Comparison of ENCODE assay signal across 24 cellular contexts in genomic region chr17:36136439-36136838, GRCh38. TPM values are rescaled to one million over a fixed set of nuclear protein-coding genes. Genes with fewer than 3 reads are reported as not detected.
DNase-seq lines count a peak whose midpoint lies in the region; ATAC-seq, FAIRE-seq and TF ChIP-seq lines count a peak whose summit lies in the region.
"Had no signal": no experiment of that assay in that cellular context is flagged by ENCODE, and none has a peak within 500 bp of the region (broad histone marks: within the 10 kb centered on the region; RNA-seq: fewer than 3 reads in every experiment).

No MANE protein-coding gene starts in this region.

- peaks cover 43% of the 10 kb centered on the region for H3K36me3 Mint-ChIP-seq in stimulated activated effector memory CD8-positive, alpha-beta T cell treated with anti-CD3 and anti-CD28 coated beads, Interleukin-12 subunit alpha, Interleukin-12 subunit beta, amount 100 ng/mL, for 72 hours
- H3K36me3 Mint-ChIP-seq in nephron progenitor cell (ENCODE audit: low read depth), result no peaks in the 10 kb centered on the region

- FAIRE-seq in bronchial epithelial cell (lab: Jason Lieb, UNC), result no peak
- FAIRE-seq: A549, GM12892, GM19239 had no signal

- H3K4me3 Mint-ChIP-seq in stimulated activated effector memory CD8-positive, alpha-beta T cell treated with anti-CD3 and anti-CD28 coated beads, Interleukin-12 subunit alpha, Interleukin-12 subunit beta, amount 100 ng/mL, for 72 hours, result no peak overlapping the region
- no peak overlapping the region for H3K4me3 Mint-ChIP-seq in nephron progenitor cell

- H3K27ac Mint-ChIP-seq in stimulated activated effector memory CD8-positive, alpha-beta T cell treated with anti-CD3 and anti-CD28 coated beads, Interleukin-12 subunit alpha, Interleukin-12 subunit beta, amount 100 ng/mL, for 72 hours, result peak overlapping the region; percentile 67
- H3K27ac Mint-ChIP-seq in nephron progenitor cell, result no peak overlapping the region

- H3K9me3 Mint-ChIP-seq in stimulated activated effector memory CD8-positive, alpha-beta T cell treated with anti-CD3 and anti-CD28 coated beads, Interleukin-12 subunit alpha, Interleukin-12 subunit beta, amount 100 ng/mL, for 72 hours, result no peaks in the 10 kb centered on the region
- H3K9me3 Mint-ChIP-seq in nephron progenitor cell, result peaks cover 6% of the 10 kb centered on the region

- H3K27me3 Mint-ChIP-seq in nephron progenitor cell (ENCODE audit: low read depth, poor library complexity), result peaks cover 11% of the 10 kb centered on the region

- peaks cover 42% of the 10 kb centered on the region for H3K4me1 Mint-ChIP-seq in stimulated activated effector memory CD8-positive, alpha-beta T cell treated with anti-CD3 and anti-CD28 coated beads, Interleukin-12 subunit alpha, Interleukin-12 subunit beta, amount 100 ng/mL, for 72 hours
- H3K4me1 Mint-ChIP-seq in nephron progenitor cell, result peaks cover 9% of the 10 kb centered on the region

- peaks cover 2% of the 10 kb centered on the region for H3K27me3 ChIP-seq in bronchial epithelial cell (ENCODE audit: control insufficient read depth, insufficient read depth, low read length)

- H3K36me3 ChIP-seq in bronchial epithelial cell (ENCODE audit: control insufficient read depth, insufficient read depth, low read length), result no peaks in the 10 kb centered on the region
- H3K36me3 ChIP-seq: BE2C had no signal

- ATAC-seq in stimulated activated effector memory CD8-positive, alpha-beta T cell treated with anti-CD3 and anti-CD28 coated beads, Interleukin-12 subunit alpha, Interleukin-12 subunit beta, amount 100 ng/mL, for 72 hours, result no peak
- ATAC-seq in GM21367 (IDR thresholded peaks at IDR 0.05; ENCODE audit: unreplicated experiment) (no peak), HG03457 (IDR thresholded peaks at IDR 0.05; ENCODE audit: unreplicated experiment) (no peak)
- ATAC-seq: A549, Right ventricle myocardium inferior had no signal

- no peak for TF ChIP-seq CTCF in bronchial epithelial cell (IDR thresholded peaks at IDR 0.05; ENCODE audit: insufficient read depth, low read length, severe bottlenecking)
- TF ChIP-seq CTCF in nephron progenitor cell (IDR thresholded peaks at IDR 0.05), result no peak

- DNase-seq in DMS79 (lab: John Stamatoyannopoulos, UW) (peak; percentile 27), NCI-H2107 (lab: John Stamatoyannopoulos, UW) (peak; percentile 55), bronchial epithelial cell (ENCODE audit: low read depth) (peak; percentile 20), nephron progenitor cell (no peak)
- no peak for DNase-seq in stimulated activated effector memory CD8-positive, alpha-beta T cell treated with anti-CD3 and anti-CD28 coated beads, Interleukin-12 subunit alpha, Interleukin-12 subunit beta, amount 100 ng/mL, for 72 hours (ENCODE audit: low spot score in 2 of 2)
- DNase-seq: BE2C, MM.1S, NCI-H1048, NCI-H1417 treated with DMSO at 0.1 percent for 48 hours, NCI-H187, NCI-H345, NCI-H524 treated with DMSO at 0.1 percent for 48 hours, NCI-H82, OCI-M1 had no signal

- no peak overlapping the region for H3K4me3 ChIP-seq in bronchial epithelial cell (ENCODE audit: low read depth, low read length)
- H3K4me3 ChIP-seq: A549 had no signal

RNA-seq across cellular contexts. Expression of gene CCL4, which starts 32.8 kb away (rescaled TPM):
- total RNA-seq in bronchial epithelial cell, result not detected in 2 replicates
- total RNA-seq: G401, H4, LHCN-M2, SK-MEL-5 had no signal

RNA-seq across cellular contexts. Expression of gene TBC1D3B, which starts 40.0 kb away (rescaled TPM):
- total RNA-seq in bronchial epithelial cell, result 0.79 and 3.1 TPM in 2 replicates
- total RNA-seq: G401 had no signal

RNA-seq across cellular contexts. Expression of gene CCL3, which starts 46.5 kb away (rescaled TPM):
- total RNA-seq in bronchial epithelial cell, result not detected in 2 replicates
- total RNA-seq: G401, H4, LHCN-M2, Right ventricle myocardium inferior had no signal

Comparison
In these comparisons a context has a peak if more than half of its experiments do, and no peak if none do; other contexts are left out.
1. DNase-seq: peak in DMS79 (single experiment), NCI-H2107 (single experiment) and bronchial epithelial cell (single experiment); none in stimulated activated effector memory CD8-positive, alpha-beta T cell treated with anti-CD3 and anti-CD28 coated beads, Interleukin-12 subunit alpha, Interleukin-12 subunit beta, amount 100 ng/mL, for 72 hours (0 of 2) and nephron progenitor cell (single experiment).